Comparison of ENCODE assay signal across 9 cellular contexts in genomic region chr13:25292301-25292700, GRCh38. TPM values are rescaled to one million over a fixed set of nuclear protein-coding genes. Genes with fewer than 3 reads are reported as not detected.
DNase-seq lines count a peak whose midpoint lies in the region; ATAC-seq and TF ChIP-seq lines count a peak whose summit lies in the region.
"Had no signal": no experiment of that assay in that cellular context is flagged by ENCODE, and none has a peak within 500 bp of the region (broad histone marks: within the 10 kb centered on the region; RNA-seq: fewer than 3 reads in every experiment).

No MANE protein-coding gene starts in this region.

- no peak overlapping the region for H3K27ac Mint-ChIP-seq in CD8-positive, alpha-beta T cell

- no peak overlapping the region for H3K27ac ChIP-seq in CD8-positive, alpha-beta T cell (ENCODE audit: low read depth, low read length)
- H3K27ac ChIP-seq: prostate gland had no signal

- H3K36me3 Mint-ChIP-seq in CD8-positive, alpha-beta T cell, result no peaks in the 10 kb centered on the region

- CTCF ChIA-PET in CD8-positive, alpha-beta T cell (lab: Charles Lee), result no interaction called here

- POLR2A ChIA-PET in CD8-positive, alpha-beta T cell (lab: Charles Lee), result interaction anchor here (1.5 kb wide), 1 partner anchor 9 kb away, joined by 4 read pairs; the partner anchor contains the start of gene NUP58

- no peak for DNase-seq in CD8-positive, alpha-beta T cell
- peak; percentile 50 for DNase-seq in KBM-7
- peak; percentile 55 for DNase-seq in SK-MEL-5 (ENCODE audit: low read depth, low spot score)
- DNase-seq in left ventricle myocardium superior, result no peak
- DNase-seq in occipital lobe (lab: John Stamatoyannopoulos, UW), result no peak
- DNase-seq in NK-92 (lab: John Stamatoyannopoulos, UW; ENCODE audit: unreplicated experiment), result no peak

- intact Hi-C loops in CD8-positive, alpha-beta T cell (cut with DNase I, micrococcal nuclease), result loop anchor here in 1 of 2 experiments (10.0 kb wide), 1 partner anchor 932 kb away; the partner anchor contains the start of gene RNF6
- intact Hi-C loops in left ventricle myocardium superior (cut with micrococcal nuclease), result no loop called here

- no peaks in the 10 kb centered on the region for H3K27me3 ChIP-seq in CD8-positive, alpha-beta T cell (ENCODE audit: insufficient read depth, low read length)

- no peaks in the 10 kb centered on the region for H3K9me3 ChIP-seq in CD8-positive, alpha-beta T cell (ENCODE audit: low read length)
- H3K9me3 ChIP-seq: prostate gland had no signal

- ATAC-seq in CD8-positive, alpha-beta T cell, result peak; percentile 47
- ATAC-seq in left ventricle myocardium superior (peak; percentile 16), HG03097 (IDR thresholded peaks at IDR 0.05; ENCODE audit: low FRiP score, unreplicated experiment) (no peak), GM18909 (IDR thresholded peaks at IDR 0.05; ENCODE audit: poor library complexity, unreplicated experiment) (no peak)

- H3K4me1 Mint-ChIP-seq in CD8-positive, alpha-beta T cell (ENCODE audit: low read depth), result peaks cover 10% of the 10 kb centered on the region

- no peak for TF ChIP-seq CTCF in CD8-positive, alpha-beta T cell (IDR thresholded peaks at IDR 0.05)

- H3K4me1 ChIP-seq in CD8-positive, alpha-beta T cell (ENCODE audit: insufficient read depth, low read length), result no peaks in the 10 kb centered on the region
- H3K4me1 ChIP-seq: prostate gland had no signal

- peaks cover 23% of the 10 kb centered on the region for H3K27me3 Mint-ChIP-seq in CD8-positive, alpha-beta T cell (ENCODE audit: low read depth)

- no peaks in the 10 kb centered on the region for H3K9me3 Mint-ChIP-seq in CD8-positive, alpha-beta T cell

- H3K36me3 ChIP-seq in CD8-positive, alpha-beta T cell (ENCODE audit: insufficient read depth, low read length), result no peaks in the 10 kb centered on the region
- H3K36me3 ChIP-seq: prostate gland had no signal

- H3K4me3 Mint-ChIP-seq in CD8-positive, alpha-beta T cell, result no peak overlapping the region

- in situ Hi-C loops in KBM-7 (cut with MboI; ENCODE audit: low pct_unique_long_range_greater_than_20kb, low sequenced_read_pairs), result no loop called here
- in situ Hi-C loops in SK-MEL-5 (cut with HindIII; ENCODE audit: low pct_unique_long_range_greater_than_20kb, low sequenced_read_pairs), result no loop called here

- no peak overlapping the region for H3K4me3 ChIP-seq in CD8-positive, alpha-beta T cell (ENCODE audit: low read depth, low read length)
- H3K4me3 ChIP-seq: prostate gland had no signal

RNA-seq across cellular contexts. Expression of gene MTMR6, which starts 5.0 kb away (rescaled TPM):
- total RNA-seq in CD8-positive, alpha-beta T cell, result 10 to 100 TPM; 41.9 to 44.4 TPM
- total RNA-seq in SK-MEL-5 (2014; rRNA removed; shearing (Covaris generic)), result 26.6 and 28.4 TPM in 2 replicates
- polyA plus RNA-seq in SK-MEL-5 (2015; cell fraction: cytosol; rRNA removed), result 18.8 and 26.9 TPM in 2 replicates
- polyA plus RNA-seq in SK-MEL-5 (2015; cell fraction: nucleus; rRNA removed), result 14.9 and 15.2 TPM in 2 replicates
- 16.5 TPM for total RNA-seq in left ventricle myocardium superior
- 45.7 TPM for total RNA-seq in occipital lobe

RNA-seq across cellular contexts. Expression of gene NUP58, which starts 9.1 kb away (rescaled TPM):
- 10 to 100 TPM; 73.2 to 78.9 TPM for total RNA-seq in CD8-positive, alpha-beta T cell
- 81.3 and 85.9 TPM in 2 replicates for total RNA-seq in SK-MEL-5 (2014; rRNA removed; shearing (Covaris generic))
- 75.6 and 95.1 TPM in 2 replicates for polyA plus RNA-seq in SK-MEL-5 (2015; cell fraction: cytosol; rRNA removed)
- 80.1 and 88.4 TPM in 2 replicates for polyA plus RNA-seq in SK-MEL-5 (2015; cell fraction: nucleus; rRNA removed)
- 25.3 TPM for total RNA-seq in left ventricle myocardium superior
- total RNA-seq in occipital lobe, result 135 TPM

Comparison
In these comparisons a context has a peak if more than half of its experiments do, and no peak if none do; other contexts are left out.
1. ATAC-seq: peak in CD8-positive, alpha-beta T cell (single experiment) and left ventricle myocardium superior (single experiment); none in HG03097 (single experiment) and GM18909 (single experiment).
2. DNase-seq: peak in KBM-7 (single experiment) and SK-MEL-5 (single experiment); none in CD8-positive, alpha-beta T cell (0 of 7), left ventricle myocardium superior (single experiment), occipital lobe (single experiment) and NK-92 (single experiment).